In genomic region chr18:6660334-6660733, GRCh38 we compare ENCODE assay signal across 18 cellular contexts.
A peak's percentile ranks its signal among the peaks of the same experiment; 100 is the strongest.
DNase-seq lines count a peak whose midpoint lies in the region; ATAC-seq and TF ChIP-seq lines count a peak whose summit lies in the region.
"Had no signal": no experiment of that assay in that cellular context is flagged by ENCODE, and none has a peak within 500 bp of the region (broad histone marks: within the 10 kb centered on the region; RNA-seq: fewer than 3 reads in every experiment).

No MANE protein-coding gene starts in this region.

- TF ChIP-seq CTCF in HEK293 (tag by site-specific recombination; IDR thresholded peaks at IDR 0.05) = no peak

- DNase-seq in NCI-H524 treated with DMSO at 0.1 percent for 48 hours (lab: John Stamatoyannopoulos, UW) = peak; percentile 63
- DNase-seq in fibroblast of the conjunctiva (ENCODE audit: low read depth) = peak; percentile 46
- DNase-seq in Kasumi-1 (lab: John Stamatoyannopoulos, UW) = no peak
- no peak for DNase-seq in stimulated activated CD4-positive, alpha-beta T cell treated with anti-CD3 and anti-CD28 coated beads, Interleukin-2, amount 100 ng/mL, for 24 hours
- DNase-seq: activated CD4-positive, alpha-beta T cell treated with anti-CD3 and anti-CD28 coated beads for 48 hours; CD8-positive, alpha-beta T cell; erythroblast; NCI-H1436 treated with DMSO at 0.1 percent for 48 hours; NCI-H2227 treated with DMSO at 0.1 percent for 48 hours; nucleus accumbens; retina; SHP77; T-cell had no signal

- POLR2A ChIA-PET in HEK293 (lab: Yijun Ruan, JAX) = no interaction called here

- H3K9me3 ChIP-seq in HEK293 (ENCODE audit: control insufficient read depth, insufficient read depth, low read depth, low read length) = no peaks in the 10 kb centered on the region
- H3K9me3 ChIP-seq in skeletal muscle tissue (ENCODE audit: control insufficient read depth in 3 of 3, low read length in 3 of 3) = no peaks in the 10 kb centered on the region

- peaks cover 7% of the 10 kb centered on the region; the same call in 1 of the 2 replicates for H3K4me1 ChIP-seq in HEK293 (ENCODE audit: control insufficient read depth, insufficient read depth, low read length)
- peaks cover 3 to 15% (median 8%) of the 10 kb centered on the region in 3 donors for H3K4me1 ChIP-seq in skeletal muscle tissue (ENCODE audit: control insufficient read depth in 3 of 3, insufficient read depth in 3 of 3, low read length in 3 of 3)

- H3K27ac ChIP-seq in HEK293 (ENCODE audit: extremely low read depth, low read depth, low read length) = no peak overlapping the region
- H3K27ac ChIP-seq in skeletal muscle tissue (ENCODE audit: low read depth, low read length) = peak overlapping the region; percentile 22

- no peak for ATAC-seq in HG02885 (IDR thresholded peaks at IDR 0.05; ENCODE audit: poor library complexity, unreplicated experiment)
- ATAC-seq: CD8-positive, alpha-beta T cell; GM23338; stimulated activated memory B cell treated with anti-CD40 and anti-IgM and Interleukin-4, amounts not matched to agents 10 μg/mL and 1 μg/mL and 100 μg/mL, for 72 hours; T-cell had no signal

- H3K9ac ChIP-seq in skeletal muscle tissue (ENCODE audit: low read depth in 1 of 3, low read length in 3 of 3) = peak overlapping the region in 1 of 3 donors; percentile 33

- H3K36me3 ChIP-seq in HEK293 (ENCODE audit: control insufficient read depth in 2 of 2, insufficient read depth in 1 of 2, low read length in 2 of 2) = no peaks in the 10 kb centered on the region
- no peaks in the 10 kb centered on the region for H3K36me3 ChIP-seq in skeletal muscle tissue (ENCODE audit: control insufficient read depth in 3 of 3, insufficient read depth in 3 of 3, low read length in 3 of 3)

- CTCF ChIA-PET in HEK293 (lab: Yijun Ruan, JAX) = no interaction called here

- H3K27me3 ChIP-seq in skeletal muscle tissue (ENCODE audit: control insufficient read depth in 3 of 3, insufficient read depth in 3 of 3, low read length in 3 of 3) = no peaks in the 10 kb centered on the region

- H3K4me3 ChIP-seq in HEK293 (ENCODE audit: low read depth, low read length) (no peak overlapping the region), skeletal muscle tissue (ENCODE audit: low read length in 3 of 3) (peak overlapping the region in 1 of 3 donors; percentile 49)
- H3K4me3 ChIP-seq: GM23338 had no signal

TF ChIP-seq in HEK293, 187 proteins besides CTCF, POLR2A, EP300 and RAD21:
- TF ChIP-seq ZNF571 (tag by site-specific recombination; IDR thresholded peaks at IDR 0.05) = no peak
- TF ChIP-seq, protein P1, sequence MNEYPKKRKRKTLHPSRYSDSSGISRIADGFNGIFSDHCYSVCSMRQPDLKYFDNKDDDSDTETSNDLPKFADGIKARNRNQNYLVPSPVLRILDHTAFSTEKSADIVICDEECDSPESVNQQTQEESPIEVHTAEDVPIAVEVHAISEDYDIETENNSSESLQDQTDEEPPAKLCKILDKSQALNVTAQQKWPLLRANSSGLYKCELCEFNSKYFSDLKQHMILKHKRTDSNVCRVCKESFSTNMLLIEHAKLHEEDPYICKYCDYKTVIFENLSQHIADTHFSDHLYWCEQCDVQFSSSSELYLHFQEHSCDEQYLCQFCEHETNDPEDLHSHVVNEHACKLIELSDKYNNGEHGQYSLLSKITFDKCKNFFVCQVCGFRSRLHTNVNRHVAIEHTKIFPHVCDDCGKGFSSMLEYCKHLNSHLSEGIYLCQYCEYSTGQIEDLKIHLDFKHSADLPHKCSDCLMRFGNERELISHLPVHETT (tag by site-specific recombination; IDR thresholded peaks at IDR 0.05) = no peak
- TF ChIP-seq, protein P2, sequence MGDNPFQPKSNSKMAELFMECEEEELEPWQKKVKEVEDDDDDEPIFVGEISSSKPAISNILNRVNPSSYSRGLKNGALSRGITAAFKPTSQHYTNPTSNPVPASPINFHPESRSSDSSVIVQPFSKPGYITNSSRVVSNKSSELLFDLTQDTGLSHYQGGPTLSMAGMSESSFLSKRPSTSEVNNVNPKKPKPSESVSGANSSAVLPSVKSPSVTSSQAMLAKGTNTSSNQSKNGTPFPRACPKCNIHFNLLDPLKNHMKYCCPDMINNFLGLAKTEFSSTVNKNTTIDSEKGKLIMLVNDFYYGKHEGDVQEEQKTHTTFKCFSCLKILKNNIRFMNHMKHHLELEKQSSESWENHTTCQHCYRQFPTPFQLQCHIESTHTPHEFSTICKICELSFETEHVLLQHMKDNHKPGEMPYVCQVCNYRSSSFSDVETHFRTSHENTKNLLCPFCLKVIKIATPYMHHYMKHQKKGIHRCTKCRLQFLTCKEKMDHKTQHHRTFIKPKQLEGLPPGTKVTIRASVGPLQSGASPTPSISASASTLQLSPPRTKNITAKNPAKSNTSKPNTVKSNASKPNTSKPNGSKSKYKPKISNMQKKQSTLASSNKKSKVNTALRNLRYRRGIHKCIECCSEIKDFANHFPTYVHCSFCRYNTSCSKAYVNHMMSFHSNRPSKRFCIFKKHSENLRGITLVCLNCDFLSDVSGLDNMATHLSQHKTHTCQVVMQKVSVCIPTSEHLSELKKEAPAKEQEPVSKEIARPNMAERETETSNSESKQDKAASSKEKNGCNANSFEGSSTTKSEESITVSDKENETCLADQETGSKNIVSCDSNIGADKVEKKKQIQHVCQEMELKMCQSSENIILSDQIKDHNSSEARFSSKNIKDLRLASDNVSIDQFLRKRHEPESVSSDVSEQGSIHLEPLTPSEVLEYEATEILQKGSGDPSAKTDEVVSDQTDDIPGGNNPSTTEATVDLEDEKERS (tag by site-specific recombination; IDR thresholded peaks at IDR 0.05) = no peak
- peak; percentile 94 for TF ChIP-seq GLIS1 (tag by site-specific recombination; IDR thresholded peaks at IDR 0.05)
- no peak for TF ChIP-seq ZNF292 (tag by site-specific recombination; IDR thresholded peaks at IDR 0.05; ENCODE audit: borderline replicate concordance, low read depth)
- peak; percentile 58 for TF ChIP-seq PRDM6 (tag by site-specific recombination; IDR thresholded peaks at IDR 0.05)
- no peak for TF ChIP-seq ZNF433 (tag by site-specific recombination; IDR thresholded peaks at IDR 0.05; ENCODE audit: low read depth)
- no peak for TF ChIP-seq ZNF266 (tag by site-specific recombination; IDR thresholded peaks at IDR 0.05; ENCODE audit: low read depth)
- TF ChIP-seq ZNF791 (tag by site-specific recombination; IDR thresholded peaks at IDR 0.05) = no peak
- TF ChIP-seq ZNF585B (tag by site-specific recombination; IDR thresholded peaks at IDR 0.05) = no peak
- no peak for TF ChIP-seq ZNF114 (tag by site-specific recombination; IDR thresholded peaks at IDR 0.05)
- no peak for TF ChIP-seq ZBTB8A (tag by site-specific recombination; IDR thresholded peaks at IDR 0.05)
- no peak for TF ChIP-seq ZNF76 (tag by site-specific recombination; IDR thresholded peaks at IDR 0.05; ENCODE audit: borderline replicate concordance, low read depth)
- no peak for TF ChIP-seq ZNF792 (tag by site-specific recombination; IDR thresholded peaks at IDR 0.05)
- no peak for TF ChIP-seq EGR2 (tag by site-specific recombination; IDR thresholded peaks at IDR 0.05; ENCODE audit: low read depth)

Comparison
In these comparisons a context has a peak if more than half of its experiments do, and no peak if none do; other contexts are left out.
1. DNase-seq: peak in NCI-H524 treated with DMSO at 0.1 percent for 48 hours (single experiment) and fibroblast of the conjunctiva (single experiment); none in Kasumi-1 (0 of 2) and stimulated activated CD4-positive, alpha-beta T cell treated with anti-CD3 and anti-CD28 coated beads, Interleukin-2, amount 100 ng/mL, for 24 hours (0 of 2).